8 cellular contexts compared by ENCODE assay signal in genomic region chr14:68210729-68211299, GRCh38.
DNase-seq lines count a peak whose midpoint lies in the region; ATAC-seq, FAIRE-seq and TF ChIP-seq lines count a peak whose summit lies in the region.

No MANE protein-coding gene starts in this region.

- no peak overlapping the region for H2AFZ ChIP-seq in PC-9
- peak overlapping the region; percentile 37 for H2AFZ ChIP-seq in keratinocyte (ENCODE audit: control insufficient read depth, low read length)

- TF ChIP-seq CTCF in PC-9 (conservative IDR thresholded peaks at IDR 0.05) (no peak), ascending aorta (IDR thresholded peaks at IDR 0.05) (no peak), keratinocyte (optimal IDR thresholded peaks at IDR 0.05 in 1 of 3, IDR thresholded peaks at IDR 0.05 in 1 of 3, conservative IDR thresholded peaks at IDR 0.05 in 1 of 3; ENCODE audit: extremely low read depth in 1 of 3, insufficient read depth in 2 of 3, low read length in 3 of 3) (no peak)

- BruUV-seq in PC-9 (replicated peaks; lab: Mats Ljungman, UMichigan) = no TSS peak

- H3K79me2 ChIP-seq in PC-9 (ENCODE audit: low read depth) (no peaks in the 10 kb centered on the region), keratinocyte (ENCODE audit: control insufficient read depth, insufficient read depth, low read length) (no peaks in the 10 kb centered on the region)

- H4K20me1 ChIP-seq in PC-9 (ENCODE audit: insufficient read depth) (no peaks in the 10 kb centered on the region), keratinocyte (ENCODE audit: control insufficient read depth, extremely low read depth, insufficient read depth, low read length) (no peaks in the 10 kb centered on the region)

- dilution Hi-C loops in keratinocyte (cut with MboI; ENCODE audit: extremely low pct_ligation_motif_present, low sequenced_read_pairs) = no loop called here

- no peaks in the 10 kb centered on the region for H3K9me3 ChIP-seq in PC-9 (ENCODE audit: insufficient read depth, low read depth)
- no peaks in the 10 kb centered on the region for H3K9me3 ChIP-seq in ascending aorta
- no peaks in the 10 kb centered on the region for H3K9me3 ChIP-seq in keratinocyte (ENCODE audit: control insufficient read depth, low read depth, low read length)

- H3K9me2 ChIP-seq in PC-9 (ENCODE audit: insufficient read depth) = no peaks in the 10 kb centered on the region

- H3K27me3 ChIP-seq in PC-9 (ENCODE audit: insufficient read depth, low read depth) (no peaks in the 10 kb centered on the region), ascending aorta (no peaks in the 10 kb centered on the region), keratinocyte (ENCODE audit: control insufficient read depth, extremely low read depth, insufficient read depth, low read length) (no peaks in the 10 kb centered on the region)

- intact Hi-C loops in PC-9 (cut with micrococcal nuclease; ENCODE audit: unreplicated experiment) (loop anchor here (2.0 kb wide), 2 partner anchors 22 to 64 kb away; no protein-coding TSS in a partner anchor), ascending aorta (cut with DNase I) (no loop called here)

- DNase-seq in activated CD4-positive, CD25-positive, alpha-beta regulatory T cell treated with anti-CD3 and anti-CD28 coated beads, Interleukin-2, amount 50 U/mL, for 16 hours (ENCODE audit: low read depth, low spot score) = peak; percentile 8
- no peak for DNase-seq in activated CD4-positive, CD25-positive, alpha-beta regulatory T cell treated with anti-CD3 and anti-CD28 coated beads, Interleukin-2, amount 50 U/mL, for 72 hours
- DNase-seq in PC-9 = peak; percentile 31 to 87
- DNase-seq in ascending aorta (ENCODE audit: low spot score in 2 of 2) = peak in 1 of 2 donors; percentile 63
- DNase-seq in keratinocyte (ENCODE audit: low read depth, low spot score) = peak; percentile 30
- peak; percentile 6 for DNase-seq in stimulated activated CD8-positive, alpha-beta memory T cell treated with anti-CD3 and anti-CD28 coated beads, Interleukin-12 subunit alpha, Interleukin-12 subunit beta, amount 100 ng/mL, for 1 hour (ENCODE audit: low read depth)
- DNase-seq in UCSD-AML1 (lab: John Stamatoyannopoulos, UW; ENCODE audit: unreplicated experiment) = no peak

- FAIRE-seq in keratinocyte (lab: Jason Lieb, UNC) = peak; percentile 92

- H3K4me1 ChIP-seq in PC-9 (replicated peaks; ENCODE audit: insufficient read depth) (peaks cover 17% of the 10 kb centered on the region), ascending aorta (peaks cover 18 to 35% of the 10 kb centered on the region in 2 donors), keratinocyte (ENCODE audit: control insufficient read depth, extremely low read depth, insufficient read depth, low read length) (peaks cover 12% of the 10 kb centered on the region)

- H3K9me1 ChIP-seq in keratinocyte (ENCODE audit: control insufficient read depth, extremely low read depth, insufficient read depth, low read length) = no peaks in the 10 kb centered on the region

- H3K36me3 ChIP-seq in PC-9 (ENCODE audit: low read depth) = no peaks in the 10 kb centered on the region
- H3K36me3 ChIP-seq in ascending aorta = no peaks in the 10 kb centered on the region
- H3K36me3 ChIP-seq in keratinocyte (ENCODE audit: control insufficient read depth in 2 of 2, extremely low read depth in 1 of 2, insufficient read depth in 2 of 2, low read length in 2 of 2) = no peaks in the 10 kb centered on the region

- H3K4me2 ChIP-seq in PC-9 = peak overlapping the region; percentile 35
- peak overlapping the region; percentile 55 for H3K4me2 ChIP-seq in keratinocyte (ENCODE audit: control insufficient read depth, extremely low read depth, insufficient read depth, low read depth, low read length)

- ATAC-seq in HG02938 (IDR thresholded peaks at IDR 0.05; ENCODE audit: unreplicated experiment) = peak; percentile 91

- CTCF ChIA-PET in PC-9 (lab: Charles Lee) = no interaction called here

- peak overlapping the region; percentile 10 for H3K9ac ChIP-seq in keratinocyte (ENCODE audit: control insufficient read depth, extremely low read depth, insufficient read depth, low read length)

- H3K27ac ChIP-seq in PC-9 = peak overlapping the region; percentile 51
- peak overlapping the region; percentile 73 to 76 for H3K27ac ChIP-seq in ascending aorta
- H3K27ac ChIP-seq in keratinocyte (ENCODE audit: control insufficient read depth, insufficient read depth, low read length) = peak overlapping the region; percentile 39

- H3K4me3 ChIP-seq in PC-9 = no peak overlapping the region
- H3K4me3 ChIP-seq in ascending aorta = peak overlapping the region in 1 of 2 donors; percentile 6
- H3K4me3 ChIP-seq in keratinocyte (ENCODE audit: control insufficient read depth in 2 of 3, extremely low read depth in 1 of 3, insufficient read depth in 2 of 3, low read depth in 1 of 3, low read length in 3 of 3) = peak overlapping the region in 2 of 3 experiments; percentile 2 to 23

- H3F3A ChIP-seq in PC-9 (ENCODE audit: insufficient read depth, low read depth) = peaks cover 7% of the 10 kb centered on the region; the same call in 1 of the 2 replicates

- POLR2A ChIA-PET in PC-9 (lab: Charles Lee; ENCODE audit: unreplicated experiment) = interaction anchor here (0.6 to 0.7 kb wide), 5 partner anchors 35 to 732 kb away, joined by 4 read pairs; partner anchors contain the start of gene ZFP36L1

Comparison
In these comparisons a context has a peak if more than half of its experiments do, and no peak if none do; other contexts are left out.
1. DNase-seq: peak in activated CD4-positive, CD25-positive, alpha-beta regulatory T cell treated with anti-CD3 and anti-CD28 coated beads, Interleukin-2, amount 50 U/mL, for 16 hours (single experiment), PC-9 (2 of 2), keratinocyte (single experiment) and stimulated activated CD8-positive, alpha-beta memory T cell treated with anti-CD3 and anti-CD28 coated beads, Interleukin-12 subunit alpha, Interleukin-12 subunit beta, amount 100 ng/mL, for 1 hour (single experiment); none in activated CD4-positive, CD25-positive, alpha-beta regulatory T cell treated with anti-CD3 and anti-CD28 coated beads, Interleukin-2, amount 50 U/mL, for 72 hours (single experiment) and UCSD-AML1 (single experiment).
2. Peak in every context shown above with its lines, with median percentiles within 50 percentile points of each other: H3K27ac ChIP-seq.